ENCODE assay signal across 13 cellular contexts in genomic region chr2:40431600-40431955, GRCh38. TPM values are rescaled to one million over a fixed set of nuclear protein-coding genes. Genes with fewer than 3 reads are reported as not detected.
DNase-seq lines count a peak whose midpoint lies in the region; TF ChIP-seq lines count a peak whose summit lies in the region.
"Had no signal": no experiment of that assay in that cellular context is flagged by ENCODE, and none has a peak within 500 bp of the region (broad histone marks: within the 10 kb centered on the region; RNA-seq: fewer than 3 reads in every experiment).

No MANE protein-coding gene starts in this region.

- H3K9me3 ChIP-seq in sigmoid colon (no peaks in the 10 kb centered on the region), Caco-2 (no peaks in the 10 kb centered on the region)

- intact Hi-C loops in sigmoid colon (cut with DNase I): no loop called here
- intact Hi-C loops in Caco-2 (cut with micrococcal nuclease; ENCODE audit: unreplicated experiment): no loop called here
- intact Hi-C loops in activated T-helper 2 cell treated with anti-CD3 and anti-CD28 coated beads, Interferon-gamma antibody, Interleukin-2, Interleukin-4, amounts not matched to agents 10 μg/mL and 5 μg/mL and 100 μg/mL, durations not matched to agents 14 hours and 24 hours and 36 hours (cut with micrococcal nuclease): no loop called here

- no peak for TF ChIP-seq EP300 in sigmoid colon (IDR thresholded peaks at IDR 0.05)

- H3K36me3 Mint-ChIP-seq in Caco-2 (ENCODE audit: insufficient read depth, unreplicated experiment): no peaks in the 10 kb centered on the region
- no peaks in the 10 kb centered on the region for H3K36me3 Mint-ChIP-seq in activated T-helper 2 cell treated with anti-CD3 and anti-CD28 coated beads, Interferon-gamma antibody, Interleukin-2, Interleukin-4, amounts not matched to agents 10 μg/mL and 5 μg/mL and 100 μg/mL, durations not matched to agents 14 hours and 24 hours and 36 hours (ENCODE audit: low read depth)

- no peak for TF ChIP-seq CTCF in fibroblast of villous mesenchyme (IDR thresholded peaks at IDR 0.05; ENCODE audit: insufficient read depth, low read depth, low read length)
- no peak for TF ChIP-seq CTCF in sigmoid colon (IDR thresholded peaks at IDR 0.05)
- TF ChIP-seq CTCF in Caco-2 (IDR thresholded peaks at IDR 0.05; ENCODE audit: insufficient read depth in 1 of 2, low read depth in 1 of 2, low read length in 1 of 2, severe bottlenecking in 1 of 2, unreplicated experiment in 1 of 2): no peak

- 44 to 51% methylated on average over 3 of the region's 3 CpGs for WGBS in sigmoid colon, 2 donors

- POLR2A ChIA-PET in Caco-2 (lab: Charles Lee): no interaction called here

- TF ChIP-seq POLR2A in sigmoid colon (IDR thresholded peaks at IDR 0.05): no peak

- H3K4me3 ChIP-seq in fibroblast of villous mesenchyme (ENCODE audit: low read depth, low read length) (no peak overlapping the region), sigmoid colon (no peak overlapping the region), Caco-2 (ENCODE audit: low read depth, low read length) (no peak overlapping the region)

- H3K4me1 Mint-ChIP-seq in Caco-2 (ENCODE audit: low read depth, unreplicated experiment): peaks cover 6% of the 10 kb centered on the region
- no peaks in the 10 kb centered on the region for H3K4me1 Mint-ChIP-seq in activated T-helper 2 cell treated with anti-CD3 and anti-CD28 coated beads, Interferon-gamma antibody, Interleukin-2, Interleukin-4, amounts not matched to agents 10 μg/mL and 5 μg/mL and 100 μg/mL, durations not matched to agents 14 hours and 24 hours and 36 hours (ENCODE audit: low read depth)
- H3K4me1 Mint-ChIP-seq: activated T-helper 17 cell treated with anti-CD3 and anti-CD28 coated beads, Interleukin-2, amount 50 U/mL, for 72 hours had no signal

- no TSS peak for BruUV-seq in Caco-2 (replicated peaks; lab: Mats Ljungman, UMichigan)

- H3K9me3 Mint-ChIP-seq in Caco-2 (ENCODE audit: unreplicated experiment): no peaks in the 10 kb centered on the region
- no peaks in the 10 kb centered on the region for H3K9me3 Mint-ChIP-seq in activated T-helper 2 cell treated with anti-CD3 and anti-CD28 coated beads, Interferon-gamma antibody, Interleukin-2, Interleukin-4, amounts not matched to agents 10 μg/mL and 5 μg/mL and 100 μg/mL, durations not matched to agents 14 hours and 24 hours and 36 hours
- H3K9me3 Mint-ChIP-seq: activated T-helper 17 cell treated with anti-CD3 and anti-CD28 coated beads, Interleukin-2, amount 50 U/mL, for 72 hours; T-helper 1 cell treated with Interleukin-12 subunit alpha and Interleukin-12 subunit beta and Interleukin-4 antibody, amounts not matched to agents 30 μg/mL and 1 μg/mL, for 36 hours had no signal

- H3K27ac ChIP-seq in sigmoid colon: peak overlapping the region; percentile 40 to 78 (median 61)
- H3K27ac ChIP-seq: epithelial cell of prostate had no signal

- DNase-seq in ELR (ENCODE audit: low read depth) (peak; percentile 86), SIG-M5 (lab: John Stamatoyannopoulos, UW) (peak; percentile 59), fibroblast of villous mesenchyme (ENCODE audit: low read depth) (peak; percentile 68), sigmoid colon (peak; percentile 80), NCI-H187 treated with DMSO at 0.1 percent for 48 hours (lab: John Stamatoyannopoulos, UW) (no peak), mucosa of gallbladder (ENCODE audit: low spot score) (no peak), Caco-2 (no peak)
- no peak for DNase-seq in activated T-helper 2 cell treated with anti-CD3 and anti-CD28 coated beads, Interferon-gamma antibody, Interleukin-2, Interleukin-4, amounts not matched to agents 10 μg/mL and 5 μg/mL and 100 μg/mL, durations not matched to agents 14 hours and 24 hours and 36 hours (ENCODE audit: low spot score)
- DNase-seq: DND-41, NCI-H2081 had no signal

- H3K27me3 ChIP-seq in sigmoid colon (no peaks in the 10 kb centered on the region), Caco-2 (replicated peaks; ENCODE audit: control insufficient read depth, insufficient read depth, low read length) (no peaks in the 10 kb centered on the region)

- peaks cover 0 to 9% (median 4%) of the 10 kb centered on the region in 4 donors for H3K36me3 ChIP-seq in sigmoid colon
- H3K36me3 ChIP-seq in Caco-2 (ENCODE audit: control insufficient read depth, insufficient read depth, low read length): no peaks in the 10 kb centered on the region

- no peak overlapping the region for H3K27ac Mint-ChIP-seq in Caco-2 (ENCODE audit: unreplicated experiment)
- no peak overlapping the region for H3K27ac Mint-ChIP-seq in activated T-helper 2 cell treated with anti-CD3 and anti-CD28 coated beads, Interferon-gamma antibody, Interleukin-2, Interleukin-4, amounts not matched to agents 10 μg/mL and 5 μg/mL and 100 μg/mL, durations not matched to agents 14 hours and 24 hours and 36 hours
- H3K27ac Mint-ChIP-seq: activated T-helper 17 cell treated with anti-CD3 and anti-CD28 coated beads, Interleukin-2, amount 50 U/mL, for 72 hours; T-helper 1 cell treated with Interleukin-12 subunit alpha and Interleukin-12 subunit beta and Interleukin-4 antibody, amounts not matched to agents 30 μg/mL and 1 μg/mL, for 36 hours had no signal

- H3K27me3 Mint-ChIP-seq in Caco-2 (ENCODE audit: insufficient read depth, unreplicated experiment): no peaks in the 10 kb centered on the region
- no peaks in the 10 kb centered on the region for H3K27me3 Mint-ChIP-seq in activated T-helper 2 cell treated with anti-CD3 and anti-CD28 coated beads, Interferon-gamma antibody, Interleukin-2, Interleukin-4, amounts not matched to agents 10 μg/mL and 5 μg/mL and 100 μg/mL, durations not matched to agents 14 hours and 24 hours and 36 hours (ENCODE audit: low read depth)
- H3K27me3 Mint-ChIP-seq: activated T-helper 17 cell treated with anti-CD3 and anti-CD28 coated beads, Interleukin-2, amount 50 U/mL, for 72 hours had no signal

- CTCF ChIA-PET in Caco-2 (lab: Charles Lee): no interaction called here

- H3K4me1 ChIP-seq in sigmoid colon: peaks cover 0 to 82% (median 51%) of the 10 kb centered on the region in 4 donors
- no peaks in the 10 kb centered on the region for H3K4me1 ChIP-seq in Caco-2

- no peak overlapping the region for H3K4me3 Mint-ChIP-seq in Caco-2 (ENCODE audit: unreplicated experiment)
- H3K4me3 Mint-ChIP-seq in activated T-helper 2 cell treated with anti-CD3 and anti-CD28 coated beads, Interferon-gamma antibody, Interleukin-2, Interleukin-4, amounts not matched to agents 10 μg/mL and 5 μg/mL and 100 μg/mL, durations not matched to agents 14 hours and 24 hours and 36 hours (ENCODE audit: low read depth): no peak overlapping the region
- H3K4me3 Mint-ChIP-seq: activated T-helper 17 cell treated with anti-CD3 and anti-CD28 coated beads, Interleukin-2, amount 50 U/mL, for 72 hours; T-helper 1 cell treated with Interleukin-12 subunit alpha and Interleukin-12 subunit beta and Interleukin-4 antibody, amounts not matched to agents 30 μg/mL and 1 μg/mL, for 36 hours had no signal

RNA-seq across cellular contexts. Expression of gene SLC8A1, which starts 20.3 kb away (rescaled TPM):
- total RNA-seq in fibroblast of villous mesenchyme: 59.6 and 98.9 TPM in 2 replicates
- total RNA-seq in sigmoid colon: 100 to 1,000 TPM; 229 to 337 (median 302) TPM
- 1 to 10 TPM in 1 of 3 donors, under 1 TPM in 2; 0.60 to 3.7 (median 0.69) TPM for polyA plus RNA-seq in sigmoid colon
- 82.9 TPM for total RNA-seq in mucosa of gallbladder
- 0.21 and 0.43 TPM in 2 replicates for total RNA-seq in Caco-2 (2022)
- total RNA-seq in activated T-helper 2 cell treated with anti-CD3 and anti-CD28 coated beads, Interferon-gamma antibody, Interleukin-2, Interleukin-4, amounts not matched to agents 10 μg/mL and 5 μg/mL and 100 μg/mL, durations not matched to agents 14 hours and 24 hours and 36 hours: 5.5 and 5.7 TPM in 2 replicates

Comparison
In these comparisons a context has a peak if more than half of its experiments do, and no peak if none do; other contexts are left out.
1. DNase-seq: peak in ELR (single experiment), SIG-M5 (single experiment), fibroblast of villous mesenchyme (single experiment) and sigmoid colon (single experiment); none in NCI-H187 treated with DMSO at 0.1 percent for 48 hours (single experiment), mucosa of gallbladder (single experiment), Caco-2 (0 of 2) and activated T-helper 2 cell treated with anti-CD3 and anti-CD28 coated beads, Interferon-gamma antibody, Interleukin-2, Interleukin-4, amounts not matched to agents 10 μg/mL and 5 μg/mL and 100 μg/mL, durations not matched to agents 14 hours and 24 hours and 36 hours (single experiment).